17 cellular contexts compared by ENCODE assay signal in the genomic region with DNA sequence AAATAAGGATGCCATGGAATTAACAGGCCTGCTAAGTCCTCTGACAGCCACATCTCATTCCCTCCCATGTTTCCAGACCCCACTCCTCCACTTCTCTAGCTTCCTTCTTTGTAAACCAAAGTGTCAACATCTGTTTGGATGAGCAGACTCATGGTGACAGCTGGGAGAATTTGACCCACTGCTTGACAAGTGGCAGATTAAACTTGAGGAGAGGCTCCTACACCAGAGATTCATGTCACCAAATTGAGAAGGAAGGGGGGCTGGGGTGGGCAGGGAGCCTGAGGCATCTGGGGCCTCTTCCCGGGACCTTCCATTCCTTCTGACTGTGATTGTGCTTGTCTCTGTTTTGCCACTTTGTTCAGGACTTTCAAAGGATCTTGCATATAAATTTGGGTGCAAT. TPM values are rescaled to one million over a fixed set of nuclear protein-coding genes. Genes with fewer than 3 reads are reported as not detected.
"Had no signal": no experiment of that assay in that cellular context is flagged by ENCODE, and none has a peak within 500 bp of the region (broad histone marks: within the 10 kb centered on the region; RNA-seq: fewer than 3 reads in every experiment).

No MANE protein-coding gene starts in this region.

- DNase-seq: activated CD4-positive, alpha-beta memory T cell treated with anti-CD3 and anti-CD28 coated beads for 36 hours; activated CD4-positive, alpha-beta T cell treated with anti-CD3 and anti-CD28 coated beads for 36 hours; activated naive CD4-positive, alpha-beta T cell; activated naive CD8-positive, alpha-beta T cell treated with anti-CD3 and anti-CD28 coated beads for 36 hours; activated T-cell treated with anti-CD3 and anti-CD28 coated beads for 4 hours; amniotic stem cell; dermis blood vessel endothelial cell; effector memory CD8-positive, alpha-beta T cell; esophagus squamous epithelium; lower lobe of right lung; right cardiac atrium; stimulated activated CD4-positive, alpha-beta T cell treated with anti-CD3 and anti-CD28 coated beads, Interleukin-4, amount 100 ng/mL, for 24 hours; SW 1271 had no signal

- H3K9me3 ChIP-seq: esophagus squamous epithelium, lower lobe of right lung, thoracic aorta had no signal

- H3K36me3 ChIP-seq: esophagus squamous epithelium, lower lobe of right lung, thoracic aorta had no signal

- H3K27ac ChIP-seq: esophagus squamous epithelium, lower lobe of right lung, thoracic aorta had no signal

- H3K4me3 ChIP-seq: esophagus squamous epithelium, lower lobe of right lung, smooth muscle cell, thoracic aorta had no signal

- ATAC-seq: activated CD4-positive, alpha-beta T cell treated with anti-CD3 and anti-CD28 coated beads for 36 hours; effector memory CD8-positive, alpha-beta T cell; lower lobe of right lung; right cardiac atrium; stimulated activated effector memory CD8-positive, alpha-beta T cell treated with anti-CD3 and anti-CD28 coated beads, Interleukin-12 subunit alpha, Interleukin-12 subunit beta, amount 100 ng/mL, for 72 hours; WTC11 had no signal

- H3K27me3 ChIP-seq: esophagus squamous epithelium had no signal

RNA-seq across cellular contexts. Expression of gene IGFBP5, which starts 41.0 kb away (rescaled TPM):
- total RNA-seq: activated CD4-positive, alpha-beta memory T cell treated with anti-CD3 and anti-CD28 coated beads for 36 hours; activated CD4-positive, alpha-beta T cell treated with anti-CD3 and anti-CD28 coated beads for 36 hours; activated naive CD8-positive, alpha-beta T cell treated with anti-CD3 and anti-CD28 coated beads for 36 hours had no signal
